Comparison of ENCODE assay signal across 16 cellular contexts in the genomic region with DNA sequence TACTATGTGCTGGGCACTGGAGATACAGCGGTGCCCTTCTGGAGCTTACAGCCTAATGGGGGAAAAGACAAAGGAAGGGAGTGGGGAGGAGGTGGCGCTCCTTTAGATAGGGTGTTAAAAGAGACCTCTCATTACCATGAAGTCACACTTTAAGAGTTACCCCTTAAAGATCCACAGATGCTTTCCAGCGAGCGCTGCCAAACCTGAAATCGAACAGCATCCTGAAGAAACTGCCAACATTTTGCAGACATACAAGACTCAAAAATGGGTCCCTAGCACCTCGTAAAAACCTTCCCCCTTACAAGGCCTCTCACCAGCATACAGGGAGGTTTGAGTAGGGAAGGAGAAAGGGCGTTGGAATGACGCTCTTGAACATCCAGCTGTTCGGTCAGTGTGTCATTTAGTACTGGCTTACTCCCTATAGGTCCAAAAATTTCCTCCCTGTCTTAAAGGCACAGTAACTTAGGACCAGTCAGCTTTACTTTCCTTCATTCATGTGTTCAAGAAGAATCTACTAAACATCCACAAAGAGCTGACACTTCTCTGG. TPM values are rescaled to one million over a fixed set of nuclear protein-coding genes. Genes with fewer than 3 reads are reported as not detected.
DNase-seq lines count a peak whose midpoint lies in the region; ATAC-seq and TF ChIP-seq lines count a peak whose summit lies in the region.
"Had no signal": no experiment of that assay in that cellular context is flagged by ENCODE, and none has a peak within 500 bp of the region (broad histone marks: within the 10 kb centered on the region; RNA-seq: fewer than 3 reads in every experiment).

No MANE protein-coding gene starts in this region.

- POLR2A ChIA-PET in CD8-positive, alpha-beta memory T cell (lab: Charles Lee): no interaction called here

- no peaks in the 10 kb centered on the region for H3K36me3 Mint-ChIP-seq in HFFc6 (ENCODE audit: low read depth)
- H3K36me3 Mint-ChIP-seq in CD8-positive, alpha-beta memory T cell: no peaks in the 10 kb centered on the region
- H3K36me3 Mint-ChIP-seq: CD14-positive monocyte; naive thymus-derived CD4-positive, alpha-beta T cell had no signal

- no peaks in the 10 kb centered on the region for H3K4me1 ChIP-seq in left ventricle myocardium inferior
- no peaks in the 10 kb centered on the region for H3K4me1 ChIP-seq in skeletal muscle tissue (ENCODE audit: control insufficient read depth in 3 of 3, insufficient read depth in 3 of 3, low read length in 3 of 3)
- H3K4me1 ChIP-seq in CD8-positive, alpha-beta memory T cell (ENCODE audit: insufficient read depth, low read length): no peaks in the 10 kb centered on the region

- DNase-seq in HFFc6 (peak; percentile 5), amniotic epithelial cell (ENCODE audit: low read depth) (peak; percentile 10), left ventricle myocardium inferior (no peak), ACHN (no peak)
- DNase-seq in CD8-positive, alpha-beta memory T cell: no peak
- DNase-seq: activated CD8-positive, alpha-beta T cell treated with anti-CD3 and anti-CD28 coated beads, Interleukin-2, amount 10 ng/mL, durations not matched to agents 7 days and 5 days; DMS79; left colon; naive thymus-derived CD4-positive, alpha-beta T cell; NCI-H187; NCI-H526 had no signal

- H3K9ac ChIP-seq in skeletal muscle tissue (ENCODE audit: low read depth in 1 of 3, low read length in 3 of 3): no peak overlapping the region

- peaks cover 5% of the 10 kb centered on the region; the same call in 1 of the 2 replicates for H3K4me1 Mint-ChIP-seq in HFFc6 (ENCODE audit: low read depth)
- no peaks in the 10 kb centered on the region for H3K4me1 Mint-ChIP-seq in CD8-positive, alpha-beta memory T cell
- H3K4me1 Mint-ChIP-seq: activated T-helper 17 cell treated with anti-CD3 and anti-CD28 coated beads, Interleukin-2, amount 50 U/mL, for 72 hours; CD14-positive monocyte; GM23338; naive thymus-derived CD4-positive, alpha-beta T cell had no signal

- no peak for TF ChIP-seq CTCF in HFFc6 (IDR thresholded peaks at IDR 0.05)
- TF ChIP-seq CTCF in left ventricle myocardium inferior (IDR thresholded peaks at IDR 0.05; ENCODE audit: borderline replicate concordance): no peak

- H3K36me3 ChIP-seq in left ventricle myocardium inferior (no peaks in the 10 kb centered on the region), skeletal muscle tissue (ENCODE audit: control insufficient read depth in 3 of 3, insufficient read depth in 3 of 3, low read length in 3 of 3) (no peaks in the 10 kb centered on the region)
- no peaks in the 10 kb centered on the region for H3K36me3 ChIP-seq in CD8-positive, alpha-beta memory T cell (ENCODE audit: insufficient read depth, low read length)

- no peak overlapping the region for H3K27ac Mint-ChIP-seq in HFFc6
- H3K27ac Mint-ChIP-seq in CD8-positive, alpha-beta memory T cell: no peak overlapping the region
- H3K27ac Mint-ChIP-seq: activated CD8-positive, alpha-beta T cell treated with anti-CD3 and anti-CD28 coated beads, Interleukin-2, amount 10 ng/mL, durations not matched to agents 7 days and 5 days; activated T-helper 17 cell treated with anti-CD3 and anti-CD28 coated beads, Interleukin-2, amount 50 U/mL, for 72 hours; CD14-positive monocyte; GM23338; naive thymus-derived CD4-positive, alpha-beta T cell had no signal

- CTCF ChIA-PET in CD8-positive, alpha-beta memory T cell (lab: Charles Lee): no interaction called here

- peaks cover 23% of the 10 kb centered on the region for H3K27me3 Mint-ChIP-seq in HFFc6 (ENCODE audit: insufficient read depth)
- H3K27me3 Mint-ChIP-seq in CD8-positive, alpha-beta memory T cell: peaks cover 0 to 5% of the 10 kb centered on the region in 2 donors
- H3K27me3 Mint-ChIP-seq: activated T-helper 17 cell treated with anti-CD3 and anti-CD28 coated beads, Interleukin-2, amount 50 U/mL, for 72 hours had no signal

- H3K27me3 ChIP-seq in left ventricle myocardium inferior (ENCODE audit: low read depth) (no peaks in the 10 kb centered on the region), skeletal muscle tissue (ENCODE audit: control insufficient read depth in 3 of 3, insufficient read depth in 3 of 3, low read length in 3 of 3) (no peaks in the 10 kb centered on the region)
- H3K27me3 ChIP-seq in CD8-positive, alpha-beta memory T cell (ENCODE audit: insufficient read depth, low read length, poor library complexity, severe bottlenecking): no peaks in the 10 kb centered on the region

- H3K9me3 ChIP-seq in left ventricle myocardium inferior (replicated peaks): no peaks in the 10 kb centered on the region
- H3K9me3 ChIP-seq in skeletal muscle tissue (ENCODE audit: control insufficient read depth in 3 of 3, low read length in 3 of 3): no peaks in the 10 kb centered on the region
- no peaks in the 10 kb centered on the region for H3K9me3 ChIP-seq in CD8-positive, alpha-beta memory T cell (ENCODE audit: low read length)

- intact Hi-C loops in left ventricle myocardium inferior (cut with micrococcal nuclease): no loop called here

- H3K27ac ChIP-seq in left ventricle myocardium inferior (replicated peaks) (peak overlapping the region; percentile 72), skeletal muscle tissue (ENCODE audit: low read depth, low read length) (peak overlapping the region; percentile 39)
- no peak overlapping the region for H3K27ac ChIP-seq in CD8-positive, alpha-beta memory T cell (ENCODE audit: low read depth, low read length)

- no peak for ATAC-seq in GM18858 (IDR thresholded peaks at IDR 0.05; ENCODE audit: unreplicated experiment)
- ATAC-seq: activated CD8-positive, alpha-beta T cell treated with anti-CD3 and anti-CD28 coated beads, Interleukin-2, amount 10 ng/mL, durations not matched to agents 7 days and 5 days; activated T-helper 17 cell treated with anti-CD3 and anti-CD28 coated beads, Interleukin-2, amount 50 U/mL, for 72 hours; GM23338; left colon; naive thymus-derived CD4-positive, alpha-beta T cell had no signal

- H3K9me3 Mint-ChIP-seq in HFFc6: no peaks in the 10 kb centered on the region
- no peaks in the 10 kb centered on the region for H3K9me3 Mint-ChIP-seq in CD8-positive, alpha-beta memory T cell
- H3K9me3 Mint-ChIP-seq: activated T-helper 17 cell treated with anti-CD3 and anti-CD28 coated beads, Interleukin-2, amount 50 U/mL, for 72 hours; GM23338; naive thymus-derived CD4-positive, alpha-beta T cell had no signal

- H3K4me3 ChIP-seq in left ventricle myocardium inferior (no peak overlapping the region), skeletal muscle tissue (ENCODE audit: low read length in 3 of 3) (no peak overlapping the region)
- no peak overlapping the region for H3K4me3 ChIP-seq in CD8-positive, alpha-beta memory T cell (ENCODE audit: low read length)
- H3K4me3 ChIP-seq: GM23338 had no signal

- in situ Hi-C loops in ACHN (cut with HindIII; ENCODE audit: low pct_ligation_motif_present, low pct_unique_long_range_greater_than_20kb, low sequenced_read_pairs): no loop called here

- H3K4me3 Mint-ChIP-seq in HFFc6: no peak overlapping the region
- H3K4me3 Mint-ChIP-seq in CD8-positive, alpha-beta memory T cell: no peak overlapping the region
- H3K4me3 Mint-ChIP-seq: activated CD8-positive, alpha-beta T cell treated with anti-CD3 and anti-CD28 coated beads, Interleukin-2, amount 10 ng/mL, durations not matched to agents 7 days and 5 days; activated T-helper 17 cell treated with anti-CD3 and anti-CD28 coated beads, Interleukin-2, amount 50 U/mL, for 72 hours; CD14-positive monocyte; GM23338; naive thymus-derived CD4-positive, alpha-beta T cell had no signal

RNA-seq across cellular contexts. Expression of a gene that starts 45.3 kb away (rescaled TPM):
- 100 to 1,000 TPM; 145 to 161 (median 151) TPM for total RNA-seq in HFFc6 (2021; fragmentation: NEBNext Ultra II Directional; extraction: Animal tissue kit (Norgen Biotek cat#: 25700))
- total RNA-seq in left ventricle myocardium inferior (16.1 TPM), skeletal muscle tissue (89.8 TPM)
- total RNA-seq in CD8-positive, alpha-beta memory T cell: 10 to 100 TPM; 47.4 to 50.6 TPM
- 19.9 TPM for polyA plus RNA-seq in CD8-positive, alpha-beta memory T cell

Comparison
In these comparisons a context has a peak if more than half of its experiments do, and no peak if none do; other contexts are left out.
1. DNase-seq: peak in HFFc6 (single experiment) and amniotic epithelial cell (single experiment); none in left ventricle myocardium inferior (single experiment), CD8-positive, alpha-beta memory T cell (0 of 5) and ACHN (single experiment).